ENCODE assay signal across 8 cellular contexts in genomic region chr5:111774525-111774924, GRCh38. TPM values are rescaled to one million over a fixed set of nuclear protein-coding genes. Genes with fewer than 3 reads are reported as not detected.
DNase-seq lines count a peak whose midpoint lies in the region; ATAC-seq and TF ChIP-seq lines count a peak whose summit lies in the region.

No MANE protein-coding gene starts in this region.

- H3K9me3 ChIP-seq in OCI-LY7 (ENCODE audit: low read length) (no peaks in the 10 kb centered on the region), gastroesophageal sphincter (no peaks in the 10 kb centered on the region), aorta (ENCODE audit: control insufficient read depth, low read length) (no peaks in the 10 kb centered on the region)

- no peak for TF ChIP-seq EP300 in gastroesophageal sphincter (IDR thresholded peaks at IDR 0.05)

- DNase-seq in Right ventricle myocardium inferior (ENCODE audit: missing footprints) (peak; percentile 65), cardiac septum (ENCODE audit: low spot score) (no peak), OCI-LY7 (ENCODE audit: low spot score) (peak; percentile 49), aorta (peak in 1 of 2 donors; percentile 68), superior temporal gyrus (ENCODE audit: extremely low spot score) (no peak)
- no peak for DNase-seq in activated naive CD4-positive, alpha-beta T cell treated with Interleukin-2 at 50 U/mL for 16 hours
- no peak for DNase-seq in T-helper 2 cell treated with Interferon-gamma antibody and Interleukin-4, amounts not matched to agents 5 μg/mL and 100 μg/mL, for 36 hours (ENCODE audit: low spot score)

- no peak for TF ChIP-seq POLR2A in gastroesophageal sphincter (IDR thresholded peaks at IDR 0.05)

- no peak overlapping the region for H3K27ac ChIP-seq in OCI-LY7 (ENCODE audit: low read depth, low read length, poor library complexity, severe bottlenecking)
- peak overlapping the region in 3 of 4 donors; percentile 6 to 45 (median 38) for H3K27ac ChIP-seq in gastroesophageal sphincter
- peak overlapping the region in 1 of 2 donors; percentile 48 for H3K27ac ChIP-seq in aorta (ENCODE audit: low read depth in 1 of 2, low read length in 2 of 2)

- H3K9me3 Mint-ChIP-seq in T-helper 2 cell treated with Interferon-gamma antibody and Interleukin-4, amounts not matched to agents 5 μg/mL and 100 μg/mL, for 36 hours = no peaks in the 10 kb centered on the region

- H4K20me1 ChIP-seq in OCI-LY7 (ENCODE audit: insufficient read depth, low read length) = no peaks in the 10 kb centered on the region

- intact Hi-C loops in Right ventricle myocardium inferior (cut with DNase I) (no loop called here), cardiac septum (cut with DNase I) (no loop called here), OCI-LY7 (cut with micrococcal nuclease; ENCODE audit: unreplicated experiment) (no loop called here), aorta (cut with DNase I) (no loop called here)

- H3K4me3 ChIP-seq in OCI-LY7 (ENCODE audit: low read depth, low read length, poor library complexity, severe bottlenecking) (no peak overlapping the region), gastroesophageal sphincter (no peak overlapping the region), aorta (ENCODE audit: low read length in 2 of 2) (no peak overlapping the region)

- no peak overlapping the region for H3K4me3 Mint-ChIP-seq in T-helper 2 cell treated with Interferon-gamma antibody and Interleukin-4, amounts not matched to agents 5 μg/mL and 100 μg/mL, for 36 hours

- CTCF ChIA-PET in OCI-LY7 (lab: Charles Lee; ENCODE audit: unreplicated experiment) = no interaction called here

- no peaks in the 10 kb centered on the region for H3K36me3 Mint-ChIP-seq in T-helper 2 cell treated with Interferon-gamma antibody and Interleukin-4, amounts not matched to agents 5 μg/mL and 100 μg/mL, for 36 hours (ENCODE audit: low read depth)

- ATAC-seq in Right ventricle myocardium inferior = no peak
- ATAC-seq in gastroesophageal sphincter = no peak
- ATAC-seq in aorta (ENCODE audit: low FRiP score) = peak; percentile 33

- H3K36me3 ChIP-seq in OCI-LY7 (ENCODE audit: insufficient read depth, low read length) = no peaks in the 10 kb centered on the region
- no peaks in the 10 kb centered on the region for H3K36me3 ChIP-seq in gastroesophageal sphincter
- no peaks in the 10 kb centered on the region for H3K36me3 ChIP-seq in aorta (ENCODE audit: control insufficient read depth in 1 of 2, insufficient read depth in 2 of 2, low read length in 1 of 2)

- H3K27me3 Mint-ChIP-seq in T-helper 2 cell treated with Interferon-gamma antibody and Interleukin-4, amounts not matched to agents 5 μg/mL and 100 μg/mL, for 36 hours (ENCODE audit: low read depth) = peaks cover 33% of the 10 kb centered on the region

- no peaks in the 10 kb centered on the region for H3K79me2 ChIP-seq in OCI-LY7 (ENCODE audit: insufficient read depth, low read depth, low read length)

- H3K4me1 ChIP-seq in OCI-LY7 (ENCODE audit: insufficient read depth, low read length, poor library complexity, severe bottlenecking) (peaks cover 31% of the 10 kb centered on the region), gastroesophageal sphincter (peaks cover 5 to 18% (median 7%) of the 10 kb centered on the region in 3 donors), aorta (ENCODE audit: control insufficient read depth in 1 of 2, insufficient read depth in 2 of 2, low read length in 2 of 2) (peaks cover under 1 to 5% of the 10 kb centered on the region in 2 donors)

- H3K27ac Mint-ChIP-seq in T-helper 2 cell treated with Interferon-gamma antibody and Interleukin-4, amounts not matched to agents 5 μg/mL and 100 μg/mL, for 36 hours = no peak overlapping the region

- no peak for TF ChIP-seq CTCF in OCI-LY7 (conservative IDR thresholded peaks at IDR 0.05; ENCODE audit: low read length)
- TF ChIP-seq CTCF in gastroesophageal sphincter (IDR thresholded peaks at IDR 0.05) = no peak

- peak overlapping the region; percentile 97 for H2AFZ ChIP-seq in OCI-LY7 (ENCODE audit: low read length)

- no TSS peak for BruUV-seq in OCI-LY7 (replicated peaks; lab: Mats Ljungman, UMichigan)

- H3K27me3 ChIP-seq in gastroesophageal sphincter = no peaks in the 10 kb centered on the region
- no peaks in the 10 kb centered on the region for H3K27me3 ChIP-seq in aorta (ENCODE audit: control insufficient read depth in 1 of 2, insufficient read depth in 2 of 2, low read length in 1 of 2)

- 8 to 16% methylated on average over 2 to 4 of the region's 4 CpGs for WGBS in gastroesophageal sphincter (ENCODE audit: low coverage in 1 of 2), 2 donors
- 6 to 10% methylated on average over 4 of the region's 4 CpGs for WGBS in aorta, 2 donors

- POLR2A ChIA-PET in OCI-LY7 (lab: Charles Lee) = interaction anchor here (1.2 to 1.6 kb wide), 2 partner anchors 15 to 186 kb away, joined by 3 to 4 read pairs; no protein-coding TSS in a partner anchor

- H3K4me1 Mint-ChIP-seq in T-helper 2 cell treated with Interferon-gamma antibody and Interleukin-4, amounts not matched to agents 5 μg/mL and 100 μg/mL, for 36 hours (ENCODE audit: low read depth) = no peaks in the 10 kb centered on the region

- H3K9me2 ChIP-seq in OCI-LY7 (ENCODE audit: insufficient read depth, low read length) = no peaks in the 10 kb centered on the region

- H3K4me2 ChIP-seq in OCI-LY7 (ENCODE audit: low read length) = peak overlapping the region; percentile 60

RNA-seq across cellular contexts. Expression of gene NREP, which starts 17.5 kb away (rescaled TPM):
- total RNA-seq in Right ventricle myocardium inferior = 26.2 TPM
- total RNA-seq in cardiac septum = 24.1 TPM
- 85.2 and 100 TPM in 2 replicates for total RNA-seq in OCI-LY7 (2014; rRNA removed; shearing (Covaris generic))
- 40.0 and 56.1 TPM in 2 replicates for total RNA-seq in OCI-LY7 (2022)
- total RNA-seq in gastroesophageal sphincter = 10 to 100 TPM in 3 of 4 donors, 1 to 10 TPM in 1; 8.3 to 24.7 (median 19.0) TPM
- total RNA-seq in aorta = 10 to 100 TPM; 26.1 to 33.7 TPM
- polyA plus RNA-seq in aorta = 10 to 100 TPM in 1 of 2 donors, 1 to 10 TPM in 1; 8.3 to 18.3 TPM

Comparison
In these comparisons a context has a peak if more than half of its experiments do, and no peak if none do; other contexts are left out.
1. DNase-seq: peak in Right ventricle myocardium inferior (single experiment) and OCI-LY7 (single experiment); none in cardiac septum (single experiment), superior temporal gyrus (single experiment), activated naive CD4-positive, alpha-beta T cell treated with Interleukin-2 at 50 U/mL for 16 hours (single experiment) and T-helper 2 cell treated with Interferon-gamma antibody and Interleukin-4, amounts not matched to agents 5 μg/mL and 100 μg/mL, for 36 hours (single experiment).